ENCODE assay signal across 8 cellular contexts in genomic region chr19:49929121-49929610, GRCh38. TPM values are rescaled to one million over a fixed set of nuclear protein-coding genes. Genes with fewer than 3 reads are reported as not detected.
DNase-seq lines count a peak whose midpoint lies in the region; ATAC-seq and TF ChIP-seq lines count a peak whose summit lies in the region.

TSS of gene ATF5 (plus strand) at chr19:49929205. CDS start at chr19:49930851, 1,646 bp downstream.
TSS of gene NUP62 (minus strand) at chr19:49929504. CDS start at chr19:49909807, 19,697 bp downstream.

- no peaks in the 10 kb centered on the region for H3K27me3 ChIP-seq in mucosa of stomach (ENCODE audit: control insufficient read depth, insufficient read depth, low read length)

- ATAC-seq in GM21526 (IDR thresholded peaks at IDR 0.05; ENCODE audit: low FRiP score, unreplicated experiment): peak; percentile 39

- H3K4me2 ChIP-seq in OCI-LY7 (ENCODE audit: low read length): peak within 1 kb of the TSS; percentile 92

- intact Hi-C loops in OCI-LY7 (cut with micrococcal nuclease; ENCODE audit: unreplicated experiment): loop anchor here (1.0 kb wide), 1 partner anchor 52 kb away; the partner anchor contains the start of genes AKT1S1 and TBC1D17

- peak within 1 kb of the TSS; percentile 78 for H3K9ac ChIP-seq in mucosa of stomach (ENCODE audit: low read length)

- H3K4me3 ChIP-seq in OCI-LY7 (ENCODE audit: low read depth, low read length, poor library complexity, severe bottlenecking): peak within 1 kb of the TSS; percentile 91
- H3K4me3 ChIP-seq in epithelial cell of proximal tubule (ENCODE audit: low read depth, low read length): peak within 1 kb of the TSS; percentile 92
- H3K4me3 ChIP-seq in mucosa of stomach (ENCODE audit: low read length): peak within 1 kb of the TSS; percentile 79

- TF ChIP-seq CTCF in OCI-LY7 (conservative IDR thresholded peaks at IDR 0.05; ENCODE audit: low read length): no peak
- no peak for TF ChIP-seq CTCF in epithelial cell of proximal tubule (conservative IDR thresholded peaks at IDR 0.05; ENCODE audit: low read depth, low read length)

- H3K27ac ChIP-seq in OCI-LY7 (ENCODE audit: low read depth, low read length, poor library complexity, severe bottlenecking): peak within 1 kb of the TSS; percentile 90

- H3K9me3 ChIP-seq in OCI-LY7 (ENCODE audit: low read length) (no peaks in the 10 kb centered on the region), mucosa of stomach (ENCODE audit: control insufficient read depth, low read length) (no peaks in the 10 kb centered on the region)

- POLR2A ChIA-PET in OCI-LY7 (lab: Charles Lee): interaction anchor here (0.7 to 1.5 kb wide), 5 partner anchors 17 to 145 kb away, joined by 3 to 4 read pairs (median 3); partner anchors contain the start of gene IL4I1

- CTCF ChIA-PET in OCI-LY7 (lab: Charles Lee; ENCODE audit: unreplicated experiment): no interaction called here

- BruUV-seq in OCI-LY7 (replicated peaks; lab: Mats Ljungman, UMichigan): TSS peak; percentile 70

- H3K9me2 ChIP-seq in OCI-LY7 (ENCODE audit: insufficient read depth, low read length): no peaks in the 10 kb centered on the region

- H3K4me1 ChIP-seq in OCI-LY7 (ENCODE audit: insufficient read depth, low read length, poor library complexity, severe bottlenecking) (peaks cover 56% of the 10 kb centered on the region), mucosa of stomach (ENCODE audit: control insufficient read depth, insufficient read depth, low read length) (peaks cover 15% of the 10 kb centered on the region)

- peak; percentile 78 for DNase-seq in DMS 273 treated with DMSO at 0.1 percent for 48 hours (lab: John Stamatoyannopoulos, UW)
- peak; percentile 98 for DNase-seq in HuH-7.5 (ENCODE audit: low spot score)
- DNase-seq in OCI-LY7 (ENCODE audit: low spot score): peak; percentile 90
- DNase-seq in activated T-cell treated with anti-CD3 and anti-CD28 coated beads for 48 hours (ENCODE audit: low read depth): peak; percentile 91
- DNase-seq in epithelial cell of proximal tubule (ENCODE audit: low read depth): no peak
- peak; percentile 82 to 90 for DNase-seq in stimulated activated CD8-positive, alpha-beta memory T cell treated with anti-CD3 and anti-CD28 coated beads, Interleukin-7, amount 100 ng/mL, for 1 hour (ENCODE audit: low read depth in 2 of 2)

- no peak within 1 kb of the TSS for H2AFZ ChIP-seq in OCI-LY7 (ENCODE audit: low read length)

- H3K36me3 ChIP-seq in OCI-LY7 (ENCODE audit: insufficient read depth, low read length) (peaks cover 87% of the 10 kb centered on the region), mucosa of stomach (ENCODE audit: control insufficient read depth, insufficient read depth, low read length) (no peaks in the 10 kb centered on the region)

- peaks cover 78% of the 10 kb centered on the region for H3K79me2 ChIP-seq in OCI-LY7 (ENCODE audit: insufficient read depth, low read depth, low read length)

- H4K20me1 ChIP-seq in OCI-LY7 (ENCODE audit: insufficient read depth, low read length): peaks cover 28% of the 10 kb centered on the region

RNA-seq across cellular contexts. Expression of gene ATF5, which starts in this region (rescaled TPM):
- 265 and 268 TPM in 2 replicates for total RNA-seq in OCI-LY7 (2014; rRNA removed; shearing (Covaris generic))
- 527 and 597 TPM in 2 replicates for total RNA-seq in OCI-LY7 (2022)
- 15.3 and 17.5 TPM in 2 replicates for total RNA-seq in epithelial cell of proximal tubule

RNA-seq across cellular contexts. Expression of gene NUP62, which starts in this region (rescaled TPM):
- 56.3 and 75.6 TPM in 2 replicates for total RNA-seq in OCI-LY7 (2014; rRNA removed; shearing (Covaris generic))
- 70.1 and 76.3 TPM in 2 replicates for total RNA-seq in OCI-LY7 (2022)
- 83.7 and 90.5 TPM in 2 replicates for total RNA-seq in epithelial cell of proximal tubule

Comparison
In these comparisons a context has a peak if more than half of its experiments do, and no peak if none do; other contexts are left out.
1. RNA of gene ATF5 (total RNA-seq): 265 to 597 TPM in OCI-LY7; 15.3 to 17.5 TPM in epithelial cell of proximal tubule; every median in the first group is over 10 times any median in the second.
2. Peak in every context shown above with its lines, with median percentiles within 50 percentile points of each other: H3K4me3 ChIP-seq.